ENCODE assay signal across 8 cellular contexts in genomic region chr14:101761881-101762529, GRCh38. TPM values are rescaled to one million over a fixed set of nuclear protein-coding genes. Genes with fewer than 3 reads are reported as not detected.
A peak's percentile ranks its signal among the peaks of the same experiment; 100 is the strongest.
DNase-seq lines count a peak whose midpoint lies in the region; ATAC-seq, FAIRE-seq and TF ChIP-seq lines count a peak whose summit lies in the region.

No MANE protein-coding gene starts in this region.

- dilution Hi-C loops in endothelial cell of umbilical vein (cut with MboI; ENCODE audit: extremely low pct_ligation_motif_present, low sequenced_read_pairs), result no loop called here

- no peaks in the 10 kb centered on the region for H3K36me3 ChIP-seq in CD8-positive, alpha-beta T cell (ENCODE audit: insufficient read depth, low read length)
- H3K36me3 ChIP-seq in HUES48 (ENCODE audit: control insufficient read depth, insufficient read depth, low read length), result peaks cover 10% of the 10 kb centered on the region
- H3K36me3 ChIP-seq in endothelial cell of umbilical vein (ENCODE audit: control insufficient read depth in 2 of 2, extremely low read depth in 1 of 2, insufficient read depth in 2 of 2, low read length in 2 of 2), result no peaks in the 10 kb centered on the region
- H3K36me3 ChIP-seq in tibial artery, result peaks cover 4 to 13% (median 5%) of the 10 kb centered on the region in 3 donors

- H3K27me3 ChIP-seq in CD8-positive, alpha-beta T cell (ENCODE audit: insufficient read depth, low read length), result no peaks in the 10 kb centered on the region
- H3K27me3 ChIP-seq in HUES48 (ENCODE audit: control insufficient read depth, insufficient read depth, low read length) (peaks cover 23% of the 10 kb centered on the region), endothelial cell of umbilical vein (ENCODE audit: control insufficient read depth in 2 of 2, insufficient read depth in 2 of 2, low read length in 2 of 2) (peaks cover 13 to 25% of the 10 kb centered on the region in 2 experiments), tibial artery (no peaks in the 10 kb centered on the region)

- peak overlapping the region; percentile 43 for H3K27ac ChIP-seq in CD8-positive, alpha-beta T cell (ENCODE audit: low read depth, low read length)
- H3K27ac ChIP-seq in HUES48 (ENCODE audit: low read depth, low read length), result peak overlapping the region; percentile 59
- no peak overlapping the region for H3K27ac ChIP-seq in endothelial cell of umbilical vein (ENCODE audit: insufficient read depth, low read depth, low read length)
- H3K27ac ChIP-seq in tibial artery, result peak overlapping the region; percentile 73 to 86

- no peaks in the 10 kb centered on the region for H3K27me3 Mint-ChIP-seq in CD8-positive, alpha-beta T cell (ENCODE audit: low read depth)
- peaks cover 9% of the 10 kb centered on the region for H3K27me3 Mint-ChIP-seq in activated CD4-positive, alpha-beta memory T cell treated with anti-CD3 and anti-CD28 coated beads, Interleukin-2, amount 10 ng/mL, durations not matched to agents 7 days and 5 days

- peak; percentile 27 to 69 (median 54) for DNase-seq in CD8-positive, alpha-beta T cell
- DNase-seq in GM20000 (ENCODE audit: low spot score), result peak; percentile 76
- DNase-seq in activated CD4-positive, alpha-beta memory T cell treated with anti-CD3 and anti-CD28 coated beads, Interleukin-2, amount 10 ng/mL, durations not matched to agents 7 days and 5 days, result peak; percentile 46
- DNase-seq in endothelial cell of umbilical vein (ENCODE audit: low read depth, low spot score), result peak; percentile 24
- DNase-seq in myocyte (ENCODE audit: low read depth), result peak; percentile 40
- peak in 1 of 2 donors; percentile 72 for DNase-seq in tibial artery
- no peak for DNase-seq in SHP77 treated with DMSO at 0.1 percent for 48 hours (lab: John Stamatoyannopoulos, UW)

- POLR2A ChIA-PET in CD8-positive, alpha-beta T cell (lab: Charles Lee), result interaction anchor here (0.6 to 3.7 kb wide), 12 partner anchors 9 to 118 kb away, joined by 3 to 19 read pairs (median 4); no protein-coding TSS in a partner anchor
- POLR2A ChIA-PET in activated CD4-positive, alpha-beta memory T cell treated with anti-CD3 and anti-CD28 coated beads, Interleukin-2, amount 10 ng/mL, durations not matched to agents 7 days and 5 days (lab: Charles Lee), result interaction anchor here (0.6 to 3.2 kb wide), 14 partner anchors 9 to 203 kb away, joined by 3 to 39 read pairs (median 5); no protein-coding TSS in a partner anchor
- POLR2A ChIA-PET in endothelial cell of umbilical vein (lab: Charles Lee), result interaction anchor here (0.6 kb wide), 1 partner anchor 40 kb away, joined by 6 read pairs; no protein-coding TSS in a partner anchor

- FAIRE-seq in endothelial cell of umbilical vein (lab: Jason Lieb, UNC), result no peak

- no peaks in the 10 kb centered on the region for H4K20me1 ChIP-seq in endothelial cell of umbilical vein (replicated peaks; ENCODE audit: control insufficient read depth, extremely low read depth, insufficient read depth, low read length)

- CTCF ChIA-PET in CD8-positive, alpha-beta T cell (lab: Charles Lee), result interaction anchor here (0.9 to 1.5 kb wide), 6 partner anchors 9 to 191 kb away, joined by 3 to 8 read pairs (median 4); no protein-coding TSS in a partner anchor
- CTCF ChIA-PET in activated CD4-positive, alpha-beta memory T cell treated with anti-CD3 and anti-CD28 coated beads, Interleukin-2, amount 10 ng/mL, durations not matched to agents 7 days and 5 days (lab: Charles Lee), result interaction anchor here (0.9 to 2.7 kb wide), 7 partner anchors 9 to 258 kb away, joined by 3 to 16 read pairs (median 5); no protein-coding TSS in a partner anchor
- CTCF ChIA-PET in endothelial cell of umbilical vein (lab: Charles Lee), result interaction anchor here (4.0 kb wide), 1 partner anchor 9 kb away, joined by 42 read pairs; no protein-coding TSS in a partner anchor

- peak overlapping the region; percentile 95 for H3K4me3 Mint-ChIP-seq in CD8-positive, alpha-beta T cell
- peak overlapping the region; percentile 83 for H3K4me3 Mint-ChIP-seq in activated CD4-positive, alpha-beta memory T cell treated with anti-CD3 and anti-CD28 coated beads, Interleukin-2, amount 10 ng/mL, durations not matched to agents 7 days and 5 days

- H3K79me2 ChIP-seq in endothelial cell of umbilical vein (ENCODE audit: control insufficient read depth, insufficient read depth, low read length), result no peaks in the 10 kb centered on the region

- no peak for TF ChIP-seq POLR2A in endothelial cell of umbilical vein (IDR thresholded peaks at IDR 0.05; ENCODE audit: low read depth, low read length)

- H3K27ac Mint-ChIP-seq in CD8-positive, alpha-beta T cell, result peak overlapping the region; percentile 94
- peak overlapping the region; percentile 72 for H3K27ac Mint-ChIP-seq in activated CD4-positive, alpha-beta memory T cell treated with anti-CD3 and anti-CD28 coated beads, Interleukin-2, amount 10 ng/mL, durations not matched to agents 7 days and 5 days

- no TSS peak for BruUV-seq in endothelial cell of umbilical vein (replicated peaks; lab: Mats Ljungman, UMichigan)

- H3K4me3 ChIP-seq in CD8-positive, alpha-beta T cell (ENCODE audit: low read depth, low read length), result peak overlapping the region; percentile 73
- H3K4me3 ChIP-seq in HUES48 (ENCODE audit: low read depth, low read length) (peak overlapping the region; percentile 77), endothelial cell of umbilical vein (replicated peaks in 1 of 3; ENCODE audit: insufficient read depth in 1 of 3, low read depth in 1 of 3, low read length in 3 of 3) (peak overlapping the region; percentile 50 to 64 (median 52)), tibial artery (peak overlapping the region; percentile 82)

- H2AFZ ChIP-seq in endothelial cell of umbilical vein (ENCODE audit: low read depth, low read length), result peak overlapping the region; percentile 85

- H3K4me2 ChIP-seq in endothelial cell of umbilical vein (ENCODE audit: insufficient read depth, low read length), result peak overlapping the region; percentile 66

- no peak overlapping the region for H3K9ac ChIP-seq in HUES48 (ENCODE audit: low read depth, low read length)
- H3K9ac ChIP-seq in endothelial cell of umbilical vein (replicated peaks; ENCODE audit: extremely low read depth, insufficient read depth, low read length), result peak overlapping the region; percentile 35

- no peaks in the 10 kb centered on the region for H3K9me1 ChIP-seq in endothelial cell of umbilical vein (replicated peaks; ENCODE audit: control insufficient read depth, extremely low read depth, insufficient read depth, low read length)

- peaks cover 42% of the 10 kb centered on the region for H3K36me3 Mint-ChIP-seq in CD8-positive, alpha-beta T cell
- peaks cover 25% of the 10 kb centered on the region for H3K36me3 Mint-ChIP-seq in activated CD4-positive, alpha-beta memory T cell treated with anti-CD3 and anti-CD28 coated beads, Interleukin-2, amount 10 ng/mL, durations not matched to agents 7 days and 5 days (ENCODE audit: low read depth)

- H3K4me1 Mint-ChIP-seq in CD8-positive, alpha-beta T cell (ENCODE audit: low read depth), result peaks cover 43% of the 10 kb centered on the region
- peaks cover 34% of the 10 kb centered on the region for H3K4me1 Mint-ChIP-seq in activated CD4-positive, alpha-beta memory T cell treated with anti-CD3 and anti-CD28 coated beads, Interleukin-2, amount 10 ng/mL, durations not matched to agents 7 days and 5 days

- no peaks in the 10 kb centered on the region for H3K9me3 ChIP-seq in CD8-positive, alpha-beta T cell (ENCODE audit: low read length)
- H3K9me3 ChIP-seq in HUES48 (ENCODE audit: control insufficient read depth, insufficient read depth, low read length) (no peaks in the 10 kb centered on the region), endothelial cell of umbilical vein (replicated peaks; ENCODE audit: control insufficient read depth, insufficient read depth, low read length) (no peaks in the 10 kb centered on the region), tibial artery (no peaks in the 10 kb centered on the region)

- peaks cover 25% of the 10 kb centered on the region for H3K4me1 ChIP-seq in CD8-positive, alpha-beta T cell (ENCODE audit: insufficient read depth, low read length)
- H3K4me1 ChIP-seq in HUES48 (ENCODE audit: control insufficient read depth, insufficient read depth, low read length), result peaks cover 7% of the 10 kb centered on the region
- peaks cover 6% of the 10 kb centered on the region for H3K4me1 ChIP-seq in endothelial cell of umbilical vein (ENCODE audit: control insufficient read depth, extremely low read depth, insufficient read depth, low read length)
- peaks cover 0 to 18% (median 6%) of the 10 kb centered on the region in 4 donors for H3K4me1 ChIP-seq in tibial artery

- intact Hi-C loops in CD8-positive, alpha-beta T cell (cut with DNase I, micrococcal nuclease), result loop anchor here (1.0 to 5.0 kb wide), 6 partner anchors 62 to 1215 kb away; partner anchors contain the start of genes CINP (in 1 of the 2), DYNC1H1 (in 1 of the 2), MOK (in 1 of the 2) and TECPR2 (in 1 of the 2)
- intact Hi-C loops in endothelial cell of umbilical vein (cut with micrococcal nuclease) (loop anchor here (2.0 to 10.0 kb wide), 5 partner anchors 40 to 553 kb away; partner anchors contain the start of genes HSP90AA1 and ZNF839), tibial artery (cut with DNase I; ENCODE audit: low total_unique reads) (loop anchor here (5.0 to 10.0 kb wide), 2 partner anchors 203 to 1625 kb away; partner anchors contain the start of genes DYNC1H1 and MARK3)

- H3K9me3 Mint-ChIP-seq in CD8-positive, alpha-beta T cell, result no peaks in the 10 kb centered on the region
- H3K9me3 Mint-ChIP-seq in activated CD4-positive, alpha-beta memory T cell treated with anti-CD3 and anti-CD28 coated beads, Interleukin-2, amount 10 ng/mL, durations not matched to agents 7 days and 5 days, result no peaks in the 10 kb centered on the region

- TF ChIP-seq CTCF in CD8-positive, alpha-beta T cell (IDR thresholded peaks at IDR 0.05), result no peak
- no peak for TF ChIP-seq CTCF in GM20000 (IDR thresholded peaks at IDR 0.05; ENCODE audit: extremely low read depth, missing control alignments)
- TF ChIP-seq CTCF in endothelial cell of umbilical vein (IDR thresholded peaks at IDR 0.05; ENCODE audit: extremely low read depth in 1 of 2, insufficient read depth in 1 of 2, low read depth in 1 of 2, low read length in 2 of 2), result no peak
- TF ChIP-seq CTCF in tibial artery (IDR thresholded peaks at IDR 0.05), result no peak

- ATAC-seq in CD8-positive, alpha-beta T cell, result no peak

RNA-seq across cellular contexts. Expression of gene PPP2R5C, which starts 0.5 kb away (rescaled TPM):
- 100 to 1,000 TPM; 557 to 560 TPM for total RNA-seq in CD8-positive, alpha-beta T cell
- 100 to 1,000 TPM; 338 to 348 TPM for total RNA-seq in activated CD4-positive, alpha-beta memory T cell treated with anti-CD3 and anti-CD28 coated beads, Interleukin-2, amount 10 ng/mL, durations not matched to agents 7 days and 5 days
- total RNA-seq in endothelial cell of umbilical vein (83.6 and 89.0 TPM in 2 replicates), myocyte (98.0 and 103 TPM in 2 replicates)
- polyA plus RNA-seq in endothelial cell of umbilical vein, result 34.7 and 42.6 TPM in 2 replicates
- 49.8 and 53.8 TPM in 2 replicates for polyA plus RNA-seq in endothelial cell of umbilical vein (2011; cell fraction: cytosol; rRNA removed)
- polyA plus RNA-seq in endothelial cell of umbilical vein (2011; cell fraction: nucleus; rRNA removed), result 71.6 and 77.2 TPM in 2 replicates
- polyA plus RNA-seq in endothelial cell of umbilical vein (2012), result 47.8 and 67.8 TPM in 2 replicates
- polyA minus RNA-seq in endothelial cell of umbilical vein, result 99.7 and 116 TPM in 2 replicates
- polyA minus RNA-seq in endothelial cell of umbilical vein (2011; cell fraction: cytosol; rRNA and poly(A)+ RNA removed), result 86.8 TPM
- polyA minus RNA-seq in endothelial cell of umbilical vein (2011; cell fraction: nucleus; rRNA and poly(A)+ RNA removed), result 88.1 and 97.8 TPM in 2 replicates
- polyA plus RNA-seq in myocyte (2012), result 62.9 TPM
